11 cellular contexts compared by ENCODE assay signal in genomic region chr20:53925651-53926401, GRCh38.
DNase-seq lines count a peak whose midpoint lies in the region; ATAC-seq and TF ChIP-seq lines count a peak whose summit lies in the region.
"Had no signal": no experiment of that assay in that cellular context is flagged by ENCODE, and none has a peak within 500 bp of the region (broad histone marks: within the 10 kb centered on the region; RNA-seq: fewer than 3 reads in every experiment).

No MANE protein-coding gene starts in this region.

- CTCF ChIA-PET in CD4-positive, alpha-beta T cell (lab: Charles Lee), result interaction anchor here (1.4 kb wide), 1 partner anchor 10 kb away, joined by 6 read pairs; no protein-coding TSS in a partner anchor

- H3K9me3 ChIP-seq in DOHH2 (ENCODE audit: control insufficient read depth, insufficient read depth, low read length), result peaks cover 5% of the 10 kb centered on the region; the same call in 1 of the 2 replicates
- no peaks in the 10 kb centered on the region for H3K9me3 ChIP-seq in Karpas-422 (ENCODE audit: low read length)
- H3K9me3 ChIP-seq in colonic mucosa, result no peaks in the 10 kb centered on the region
- no peaks in the 10 kb centered on the region for H3K9me3 ChIP-seq in CD4-positive, alpha-beta T cell (ENCODE audit: control insufficient read depth, low read length)
- H3K9me3 ChIP-seq: Caco-2 had no signal

- POLR2A ChIA-PET in CD4-positive, alpha-beta T cell (lab: Charles Lee), result no interaction called here

- ATAC-seq in GM18873 (IDR thresholded peaks at IDR 0.05; ENCODE audit: low FRiP score, unreplicated experiment) (no peak), HG02623 (IDR thresholded peaks at IDR 0.05; ENCODE audit: unreplicated experiment) (no peak)
- ATAC-seq in CD4-positive, alpha-beta T cell (ENCODE audit: poor library complexity), result no peak

- H3F3A ChIP-seq in DOHH2 (ENCODE audit: control insufficient read depth, insufficient read depth), result peaks cover 49% of the 10 kb centered on the region

- no peak for TF ChIP-seq CTCF in DOHH2 (IDR thresholded peaks at IDR 0.05; ENCODE audit: low read depth, low read length, poor library complexity, severe bottlenecking)
- TF ChIP-seq CTCF in colonic mucosa (IDR thresholded peaks at IDR 0.05), result no peak
- TF ChIP-seq CTCF in osteocyte (IDR thresholded peaks at IDR 0.05), result no peak
- no peak for TF ChIP-seq CTCF in CD4-positive, alpha-beta T cell (IDR thresholded peaks at IDR 0.05)

- H3K4me2 ChIP-seq in DOHH2 (ENCODE audit: low read length) (peak overlapping the region; percentile 93), Karpas-422 (ENCODE audit: low read depth, low read length, poor library complexity, severe bottlenecking) (peak overlapping the region; percentile 33)

- DNase-seq in Karpas-422, result peak; percentile 63
- no peak for DNase-seq in colonic mucosa
- DNase-seq in osteocyte (ENCODE audit: extremely low spot score, unreplicated experiment), result no peak
- no peak for DNase-seq in CD4-positive, alpha-beta T cell
- DNase-seq in DMS153 treated with DMSO at 0.1 percent for 48 hours (lab: John Stamatoyannopoulos, UW; ENCODE audit: unreplicated experiment), result no peak
- DNase-seq: central memory CD4-positive, alpha-beta T cell; nephron progenitor cell had no signal

- no peaks in the 10 kb centered on the region for H3K27me3 ChIP-seq in DOHH2 (ENCODE audit: control insufficient read depth, low read length)
- no peaks in the 10 kb centered on the region for H3K27me3 ChIP-seq in Karpas-422 (ENCODE audit: low read length)
- H3K27me3 ChIP-seq in colonic mucosa, result no peaks in the 10 kb centered on the region
- no peaks in the 10 kb centered on the region for H3K27me3 ChIP-seq in CD4-positive, alpha-beta T cell (ENCODE audit: control insufficient read depth, insufficient read depth, low read length)

- H3K9ac ChIP-seq in Karpas-422 (ENCODE audit: low read length) (no peak overlapping the region), colonic mucosa (ENCODE audit: low read depth in 2 of 2, low read length in 2 of 2) (no peak overlapping the region)

- peak overlapping the region; percentile 8; the same call in 1 of the 2 replicates for H2AFZ ChIP-seq in Karpas-422 (ENCODE audit: low read length)

- peaks cover 93% of the 10 kb centered on the region for H3K4me1 ChIP-seq in DOHH2 (ENCODE audit: control insufficient read depth, low read length)
- H3K4me1 ChIP-seq in Karpas-422 (ENCODE audit: low read length), result peaks cover 38% of the 10 kb centered on the region
- no peaks in the 10 kb centered on the region for H3K4me1 ChIP-seq in colonic mucosa

- H3K4me3 ChIP-seq in DOHH2 (ENCODE audit: low read length) (peak overlapping the region; percentile 70), Karpas-422 (ENCODE audit: low read length) (no peak overlapping the region), colonic mucosa (no peak overlapping the region)

- peak overlapping the region; percentile 54 for H3K27ac Mint-ChIP-seq in osteocyte (ENCODE audit: unreplicated experiment)
- no peak overlapping the region for H3K27ac Mint-ChIP-seq in CD4-positive, alpha-beta T cell

- no peaks in the 10 kb centered on the region for H3K9me3 Mint-ChIP-seq in osteocyte (ENCODE audit: unreplicated experiment)
- H3K9me3 Mint-ChIP-seq in CD4-positive, alpha-beta T cell, result no peaks in the 10 kb centered on the region

- intact Hi-C loops in colonic mucosa (cut with DNase I), result no loop called here
- intact Hi-C loops in CD4-positive, alpha-beta T cell (cut with DNase I, micrococcal nuclease), result no loop called here

- H3K79me2 ChIP-seq in DOHH2 (ENCODE audit: control insufficient read depth, low read length), result no peaks in the 10 kb centered on the region
- no peaks in the 10 kb centered on the region for H3K79me2 ChIP-seq in Karpas-422 (ENCODE audit: low read length)

- peak overlapping the region; percentile 97 for H3K27ac ChIP-seq in DOHH2 (ENCODE audit: low read depth, low read length)
- H3K27ac ChIP-seq in Karpas-422 (ENCODE audit: low read length), result peak overlapping the region; percentile 41
- peak overlapping the region; percentile 28 for H3K27ac ChIP-seq in colonic mucosa
- H3K27ac ChIP-seq in CD4-positive, alpha-beta T cell (ENCODE audit: low read depth, low read length), result no peak overlapping the region

- no peak overlapping the region for H3K4me3 Mint-ChIP-seq in osteocyte (ENCODE audit: unreplicated experiment)
- no peak overlapping the region for H3K4me3 Mint-ChIP-seq in CD4-positive, alpha-beta T cell
- H3K4me3 Mint-ChIP-seq: nephron progenitor cell had no signal

- no peaks in the 10 kb centered on the region for H4K20me1 ChIP-seq in DOHH2 (ENCODE audit: control insufficient read depth, insufficient read depth, low read depth, low read length)
- no peaks in the 10 kb centered on the region for H4K20me1 ChIP-seq in Karpas-422 (ENCODE audit: insufficient read depth, low read depth, low read length)

- no peaks in the 10 kb centered on the region for H3K36me3 Mint-ChIP-seq in osteocyte (ENCODE audit: unreplicated experiment)
- H3K36me3 Mint-ChIP-seq in CD4-positive, alpha-beta T cell (ENCODE audit: low read depth), result no peaks in the 10 kb centered on the region

- peaks cover 17% of the 10 kb centered on the region for H3K4me1 Mint-ChIP-seq in osteocyte (ENCODE audit: unreplicated experiment)
- H3K4me1 Mint-ChIP-seq in CD4-positive, alpha-beta T cell (ENCODE audit: low read depth), result peaks cover 22% of the 10 kb centered on the region

- no peaks in the 10 kb centered on the region for H3K9me2 ChIP-seq in DOHH2 (replicated peaks; ENCODE audit: control insufficient read depth, low read length)
- H3K9me2 ChIP-seq in Karpas-422 (replicated peaks; ENCODE audit: insufficient read depth, low read length), result no peaks in the 10 kb centered on the region

- no peaks in the 10 kb centered on the region for H3K27me3 Mint-ChIP-seq in osteocyte (ENCODE audit: unreplicated experiment)
- H3K27me3 Mint-ChIP-seq in CD4-positive, alpha-beta T cell, result no peaks in the 10 kb centered on the region

- H3K36me3 ChIP-seq in DOHH2 (ENCODE audit: control insufficient read depth, low read length), result peaks cover 4% of the 10 kb centered on the region
- no peaks in the 10 kb centered on the region for H3K36me3 ChIP-seq in Karpas-422 (ENCODE audit: insufficient read depth, low read length)
- H3K36me3 ChIP-seq in colonic mucosa, result no peaks in the 10 kb centered on the region
